13 cellular contexts compared by ENCODE assay signal in genomic region chr17:4520060-4520880, GRCh38. TPM values are rescaled to one million over a fixed set of nuclear protein-coding genes. Genes with fewer than 3 reads are reported as not detected.
DNase-seq lines count a peak whose midpoint lies in the region; ATAC-seq and TF ChIP-seq lines count a peak whose summit lies in the region.
"Had no signal": no experiment of that assay in that cellular context is flagged by ENCODE, and none has a peak within 500 bp of the region (broad histone marks: within the 10 kb centered on the region; RNA-seq: fewer than 3 reads in every experiment).

No MANE protein-coding gene starts in this region.

- 92 to 98% methylated on average over 9 to 19 of the region's 19 CpGs for WGBS in endodermal cell (ENCODE audit: insufficient coverage in 1 of 2, insufficient read length in 1 of 2), 2 experiments

- no peaks in the 10 kb centered on the region for H3K27me3 ChIP-seq in endodermal cell (ENCODE audit: control insufficient read depth, insufficient read depth, low read length, poor library complexity, severe bottlenecking)
- H3K27me3 ChIP-seq in mucosa of rectum (ENCODE audit: control insufficient read depth in 2 of 2, insufficient read depth in 2 of 2, low read length in 2 of 2), result no peaks in the 10 kb centered on the region
- H3K27me3 ChIP-seq in subcutaneous abdominal adipose tissue (ENCODE audit: control insufficient read depth in 5 of 5, insufficient read depth in 4 of 5, low read length in 5 of 5), result no peaks in the 10 kb centered on the region

- H3K36me3 ChIP-seq in endodermal cell (ENCODE audit: control insufficient read depth, insufficient read depth, low read length) (no peaks in the 10 kb centered on the region), mucosa of rectum (ENCODE audit: control insufficient read depth in 2 of 2, insufficient read depth in 2 of 2, low read length in 2 of 2) (no peaks in the 10 kb centered on the region), subcutaneous abdominal adipose tissue (ENCODE audit: control insufficient read depth in 5 of 5, insufficient read depth in 5 of 5, low read length in 5 of 5) (peaks cover 0 to 2% (median 0%) of the 10 kb centered on the region in 5 donors)

- no peaks in the 10 kb centered on the region for H3K36me3 Mint-ChIP-seq in activated T-helper 17 cell treated with anti-CD3 and anti-CD28 coated beads, Interleukin-2, amount 50 U/mL, for 72 hours (ENCODE audit: low read depth)
- no peaks in the 10 kb centered on the region for H3K36me3 Mint-ChIP-seq in endodermal cell (ENCODE audit: low read depth)
- no peaks in the 10 kb centered on the region for H3K36me3 Mint-ChIP-seq in activated naive CD4-positive, alpha-beta T cell treated with anti-CD3 and anti-CD28 coated beads, Interleukin-2, amount 50 U/mL, for 72 hours

- no peak overlapping the region for H3K4me3 ChIP-seq in endodermal cell (ENCODE audit: low read length)
- no peak overlapping the region for H3K4me3 ChIP-seq in mucosa of rectum (ENCODE audit: low read length in 2 of 2)
- no peak overlapping the region for H3K4me3 ChIP-seq in subcutaneous abdominal adipose tissue (ENCODE audit: low read depth in 1 of 5, low read length in 5 of 5)
- H3K4me3 ChIP-seq: GM12878 had no signal

- no peaks in the 10 kb centered on the region for H3K27me3 Mint-ChIP-seq in activated T-helper 17 cell treated with anti-CD3 and anti-CD28 coated beads, Interleukin-2, amount 50 U/mL, for 72 hours
- peaks cover 19% of the 10 kb centered on the region for H3K27me3 Mint-ChIP-seq in endodermal cell (ENCODE audit: insufficient read depth)

- H3K27ac Mint-ChIP-seq in activated T-helper 17 cell treated with anti-CD3 and anti-CD28 coated beads, Interleukin-2, amount 50 U/mL, for 72 hours, result peak overlapping the region; percentile 56
- H3K27ac Mint-ChIP-seq in endodermal cell, result peak overlapping the region; percentile 30
- peak overlapping the region in 1 of 2 donors; percentile 50 for H3K27ac Mint-ChIP-seq in activated naive CD4-positive, alpha-beta T cell treated with anti-CD3 and anti-CD28 coated beads, Interleukin-2, amount 50 U/mL, for 72 hours

- H3K9me3 ChIP-seq in endodermal cell (ENCODE audit: control insufficient read depth, low read length), result no peaks in the 10 kb centered on the region
- H3K9me3 ChIP-seq in mucosa of rectum (ENCODE audit: control insufficient read depth in 2 of 2, low read length in 2 of 2), result no peaks in the 10 kb centered on the region
- no peaks in the 10 kb centered on the region for H3K9me3 ChIP-seq in subcutaneous abdominal adipose tissue (ENCODE audit: control insufficient read depth in 5 of 5, low read length in 5 of 5)

- no peaks in the 10 kb centered on the region for H3K4me1 Mint-ChIP-seq in activated T-helper 17 cell treated with anti-CD3 and anti-CD28 coated beads, Interleukin-2, amount 50 U/mL, for 72 hours
- H3K4me1 Mint-ChIP-seq in endodermal cell, result peaks cover 7% of the 10 kb centered on the region

- DNase-seq in endodermal cell (no peak), NCI-H82 treated with DMSO at 0.1 percent for 48 hours (lab: John Stamatoyannopoulos, UW; ENCODE audit: unreplicated experiment) (no peak)
- DNase-seq in activated naive CD4-positive, alpha-beta T cell treated with anti-CD3 and anti-CD28 coated beads, Interleukin-2, amount 50 U/mL, for 72 hours (ENCODE audit: low spot score in 2 of 2), result no peak
- DNase-seq: effector CD4-positive, alpha-beta T cell; left colon; NCI-H1436 treated with DMSO at 0.1 percent for 48 hours had no signal

- H3K4me3 Mint-ChIP-seq in activated T-helper 17 cell treated with anti-CD3 and anti-CD28 coated beads, Interleukin-2, amount 50 U/mL, for 72 hours, result no peak overlapping the region
- H3K4me3 Mint-ChIP-seq in endodermal cell, result no peak overlapping the region

- no peak overlapping the region for H3K27ac ChIP-seq in endodermal cell (ENCODE audit: low read depth, low read length)
- H3K27ac ChIP-seq in mucosa of rectum (ENCODE audit: low read depth in 2 of 2, low read length in 2 of 2), result peak overlapping the region; percentile 27 to 68
- H3K27ac ChIP-seq in subcutaneous abdominal adipose tissue (ENCODE audit: low read depth, low read length), result peak overlapping the region; percentile 87

- H3K9me3 Mint-ChIP-seq in activated T-helper 17 cell treated with anti-CD3 and anti-CD28 coated beads, Interleukin-2, amount 50 U/mL, for 72 hours, result no peaks in the 10 kb centered on the region
- no peaks in the 10 kb centered on the region for H3K9me3 Mint-ChIP-seq in endodermal cell
- H3K9me3 Mint-ChIP-seq in activated naive CD4-positive, alpha-beta T cell treated with anti-CD3 and anti-CD28 coated beads, Interleukin-2, amount 50 U/mL, for 72 hours, result no peaks in the 10 kb centered on the region

- H3K4me1 ChIP-seq in endodermal cell (ENCODE audit: control insufficient read depth, insufficient read depth, low read length) (no peaks in the 10 kb centered on the region), mucosa of rectum (ENCODE audit: control insufficient read depth in 2 of 2, insufficient read depth in 2 of 2, low read length in 2 of 2) (peaks cover 4 to 14% of the 10 kb centered on the region in 2 donors), subcutaneous abdominal adipose tissue (ENCODE audit: control insufficient read depth in 5 of 5, insufficient read depth in 5 of 5, low read length in 5 of 5) (peaks cover 0 to 54% (median 15%) of the 10 kb centered on the region in 5 donors)

- TF ChIP-seq CTCF in endodermal cell (conservative IDR thresholded peaks at IDR 0.05), result no peak

- H3K9ac ChIP-seq in endodermal cell (ENCODE audit: extremely low read depth, low read length, poor library complexity, severe bottlenecking), result no peak overlapping the region
- no peak overlapping the region for H3K9ac ChIP-seq in mucosa of rectum (ENCODE audit: low read depth in 1 of 2, low read length in 2 of 2)
- H3K9ac ChIP-seq in subcutaneous abdominal adipose tissue (ENCODE audit: low read length in 5 of 5), result peak overlapping the region in 2 of 5 donors; percentile 16 to 72

- ATAC-seq in activated T-helper 17 cell treated with anti-CD3 and anti-CD28 coated beads, Interleukin-2, amount 50 U/mL, for 72 hours (replicated peaks), result no peak
- ATAC-seq in activated naive CD4-positive, alpha-beta T cell treated with anti-CD3 and anti-CD28 coated beads, Interleukin-2, amount 50 U/mL, for 72 hours, result no peak
- ATAC-seq in GM21528 (IDR thresholded peaks at IDR 0.05; ENCODE audit: low FRiP score, unreplicated experiment) (no peak), GM19455 (IDR thresholded peaks at IDR 0.05; ENCODE audit: unreplicated experiment) (no peak)
- ATAC-seq: GM12878, Panc1 had no signal

RNA-seq across cellular contexts. Expression of gene SPNS2, which starts 21.6 kb away (rescaled TPM):
- total RNA-seq in activated T-helper 17 cell treated with anti-CD3 and anti-CD28 coated beads, Interleukin-2, amount 50 U/mL, for 72 hours, result under 1 TPM in 1 of 2 donors, not detected in 1; 0.45 TPM
- total RNA-seq in endodermal cell, result under 1 TPM in 1 of 2 donors, not detected in 1; 0.09 TPM
- 3.3 TPM for polyA plus RNA-seq in endodermal cell (2013, experiment 1 of 2)
- polyA plus RNA-seq in endodermal cell (2013, experiment 2 of 2), result 2.2 TPM
- under 1 TPM; 0.16 to 0.64 TPM for total RNA-seq in activated naive CD4-positive, alpha-beta T cell treated with anti-CD3 and anti-CD28 coated beads, Interleukin-2, amount 50 U/mL, for 72 hours

RNA-seq across cellular contexts. Expression of gene MYBBP1A, which starts 34.9 kb away (rescaled TPM):
- 10 to 100 TPM; 47.5 to 95.4 TPM for total RNA-seq in activated T-helper 17 cell treated with anti-CD3 and anti-CD28 coated beads, Interleukin-2, amount 50 U/mL, for 72 hours
- total RNA-seq in endodermal cell, result 10 to 100 TPM; 55.6 to 70.9 TPM
- 31.3 TPM for polyA plus RNA-seq in endodermal cell (2013, experiment 1 of 2)
- polyA plus RNA-seq in endodermal cell (2013, experiment 2 of 2), result 24.9 TPM
- 10 to 100 TPM; 62.3 to 71.3 TPM for total RNA-seq in activated naive CD4-positive, alpha-beta T cell treated with anti-CD3 and anti-CD28 coated beads, Interleukin-2, amount 50 U/mL, for 72 hours

RNA-seq across cellular contexts. Expression of gene GGT6, which starts 40.1 kb away (rescaled TPM):
- not detected for total RNA-seq in activated T-helper 17 cell treated with anti-CD3 and anti-CD28 coated beads, Interleukin-2, amount 50 U/mL, for 72 hours
- total RNA-seq in endodermal cell, result not detected
- polyA plus RNA-seq in endodermal cell (2013, experiment 1 of 2), result not detected
- not detected for polyA plus RNA-seq in endodermal cell (2013, experiment 2 of 2)
- not detected for total RNA-seq in activated naive CD4-positive, alpha-beta T cell treated with anti-CD3 and anti-CD28 coated beads, Interleukin-2, amount 50 U/mL, for 72 hours
